In genomic region chr1:200304146-200304545, GRCh38 we compare ENCODE assay signal across 21 cellular contexts.
"Had no signal": no experiment of that assay in that cellular context is flagged by ENCODE, and none has a peak within 500 bp of the region (broad histone marks: within the 10 kb centered on the region; RNA-seq: fewer than 3 reads in every experiment).

No MANE protein-coding gene starts in this region.

- H3K4me1 ChIP-seq: colonic mucosa had no signal

- H3K9me3 ChIP-seq: colonic mucosa, heart left ventricle, left ventricle myocardium inferior, thoracic aorta had no signal

- H3K36me3 Mint-ChIP-seq: naive thymus-derived CD8-positive, alpha-beta T cell; stimulated activated naive B cell treated with anti-CD40 and anti-IgM and Interleukin-4, amounts not matched to agents 10 μg/mL and 1 μg/mL and 100 μg/mL, for 72 hours had no signal

- H3K27me3 ChIP-seq: colonic mucosa, heart left ventricle had no signal

- H3K36me3 ChIP-seq: colonic mucosa, heart left ventricle, left ventricle myocardium inferior, thoracic aorta had no signal

- H3K27ac ChIP-seq: colonic mucosa, epithelial cell of prostate, heart left ventricle, left ventricle myocardium inferior, thoracic aorta had no signal

- DNase-seq: activated CD4-positive, alpha-beta T cell treated with anti-CD3 and anti-CD28 coated beads for 48 hours; activated CD8-positive, alpha-beta T cell treated with anti-CD3 and anti-CD28 coated beads for 36 hours; activated naive CD4-positive, alpha-beta T cell; activated T-cell treated with anti-CD3 and anti-CD28 coated beads, Interleukin-2, amount 50 U/mL, for 1 hour; aorta; colonic mucosa; endodermal cell; foreskin melanocyte; heart left ventricle; left ventricle myocardium inferior; mammary epithelial cell; naive thymus-derived CD8-positive, alpha-beta T cell; posterior cingulate gyrus; retina; stimulated activated naive B cell treated with anti-CD40 and anti-IgM and Interleukin-4, amounts not matched to agents 10 μg/mL and 1 μg/mL and 100 μg/mL, for 72 hours had no signal

- H3K9me3 Mint-ChIP-seq: activated CD8-positive, alpha-beta T cell treated with anti-CD3 and anti-CD28 coated beads for 36 hours; activated T-helper 17 cell treated with anti-CD3 and anti-CD28 coated beads, Interleukin-2, amount 50 U/mL, for 72 hours; central memory CD8-positive, alpha-beta T cell; endodermal cell; naive thymus-derived CD8-positive, alpha-beta T cell; stimulated activated naive B cell treated with anti-CD40 and anti-IgM and Interleukin-4, amounts not matched to agents 10 μg/mL and 1 μg/mL and 100 μg/mL, for 72 hours; T-helper 2 cell treated with Interferon-gamma antibody and Interleukin-4, amounts not matched to agents 5 μg/mL and 100 μg/mL, for 36 hours had no signal

- FAIRE-seq: TTC549 had no signal

- H3K4me3 Mint-ChIP-seq: activated CD8-positive, alpha-beta T cell treated with anti-CD3 and anti-CD28 coated beads for 36 hours; endodermal cell had no signal

- H3K4me3 ChIP-seq: colonic mucosa, heart left ventricle, left ventricle myocardium inferior, thoracic aorta had no signal

- H3K27me3 Mint-ChIP-seq: activated T-helper 17 cell treated with anti-CD3 and anti-CD28 coated beads, Interleukin-2, amount 50 U/mL, for 72 hours; central memory CD8-positive, alpha-beta T cell had no signal

- H3K27ac Mint-ChIP-seq: activated CD8-positive, alpha-beta T cell treated with anti-CD3 and anti-CD28 coated beads for 36 hours; activated T-helper 17 cell treated with anti-CD3 and anti-CD28 coated beads, Interleukin-2, amount 50 U/mL, for 72 hours; endodermal cell; T-helper 2 cell treated with Interferon-gamma antibody and Interleukin-4, amounts not matched to agents 5 μg/mL and 100 μg/mL, for 36 hours had no signal
